In the genomic region with DNA sequence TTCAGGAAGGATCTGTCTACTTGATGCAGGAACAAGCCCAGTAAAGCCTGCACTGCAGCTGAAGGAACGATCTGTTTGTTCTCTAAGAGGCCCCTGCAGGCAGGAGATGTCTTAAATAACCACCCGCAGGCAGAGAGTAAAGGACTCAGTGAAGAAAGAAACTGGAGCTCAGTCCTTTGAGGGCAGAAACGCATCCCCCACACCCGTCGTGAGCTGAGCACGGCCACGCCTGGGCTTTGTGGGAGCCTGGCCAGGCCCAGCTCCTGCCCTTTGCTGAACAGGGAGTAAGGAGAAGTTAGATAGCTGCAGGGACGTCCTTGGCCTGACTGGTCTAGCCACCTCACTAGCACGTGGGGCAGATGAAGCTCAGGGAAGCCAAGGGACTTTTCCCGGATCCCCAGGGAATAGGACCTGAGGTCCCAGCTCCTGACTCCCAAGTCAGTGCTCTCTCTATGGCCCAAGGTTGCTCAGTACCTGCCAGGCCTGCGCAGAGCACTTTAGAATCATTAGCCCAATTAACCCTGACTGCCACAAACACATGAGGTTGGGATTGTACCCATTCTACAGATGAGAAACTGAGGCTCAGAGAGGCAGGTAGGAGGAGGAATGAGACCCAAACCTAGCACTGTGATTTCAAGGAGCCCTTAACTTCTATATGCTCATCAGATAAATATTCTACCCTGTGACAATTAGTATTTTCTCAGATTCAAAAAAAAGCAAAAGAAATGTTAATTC, we compare ENCODE assay signal across 7 cellular contexts.
A peak's percentile ranks its signal among the peaks of the same experiment; 100 is the strongest.
DNase-seq lines count a peak whose midpoint lies in the region; ATAC-seq, FAIRE-seq and TF ChIP-seq lines count a peak whose summit lies in the region.
"Not testable (repeated sequence)": the region's sequence is repeated elsewhere in the genome, so short reads cannot be mapped to it uniquely, and the experiment has no call there.

No MANE protein-coding gene starts in this region.

- peaks cover 0 to 38% of the 10 kb centered on the region in 2 experiments; a peak in 4 of 5 replicates for H3K27me3 ChIP-seq in K562 (ENCODE audit: control insufficient read depth in 2 of 2, insufficient read depth in 2 of 2, low read length in 2 of 2)
- not testable (repeated sequence) for H3K27me3 ChIP-seq in right cardiac atrium (ENCODE audit: control insufficient read depth, insufficient read depth)

- FAIRE-seq in K562 (lab: Jason Lieb, UNC) = not testable (repeated sequence)

- in situ Hi-C loops in K562 (cut with MboI) = not testable (repeated sequence)

- H3K4me3 Mint-ChIP-seq in nephron (peak overlapping the region in 1 of 3 experiments; percentile 5), type B pancreatic cell (peak overlapping the region; percentile 13)

- not testable (repeated sequence) for H3K9ac ChIP-seq in K562 (ENCODE audit: insufficient read depth in 1 of 2, low read depth in 2 of 2, low read length in 2 of 2)

- TF ChIP-seq CTCF in NB4 (IDR thresholded peaks at IDR 0.05; ENCODE audit: low read depth, low read length); K562 (IDR thresholded peaks at IDR 0.05 in 2 of 3, conservative IDR thresholded peaks at IDR 0.05 in 1 of 3; ENCODE audit: insufficient read depth in 2 of 3, low read depth in 1 of 3, low read length in 3 of 3); nephron (IDR thresholded peaks at IDR 0.05; ENCODE audit: unreplicated experiment in 3 of 3); type B pancreatic cell (conservative IDR thresholded peaks at IDR 0.05): not testable (repeated sequence)

- H3K4me1 ChIP-seq in K562 (replicated peaks in 1 of 2; ENCODE audit: control insufficient read depth in 2 of 2, insufficient read depth in 2 of 2, low read length in 2 of 2); right cardiac atrium (ENCODE audit: control insufficient read depth, insufficient read depth, low read length): not testable (repeated sequence)

- H3K9me1 ChIP-seq in K562 (ENCODE audit: control insufficient read depth, insufficient read depth, low read length) = not testable (repeated sequence)

- 0% methylated on average over 10 of the region's 11 CpGs for WGBS in K562 (ENCODE audit: insufficient coverage, low coverage, missing lambda C conversion rate)
- 56% methylated on average over 11 of the region's 11 CpGs for WGBS in right cardiac atrium

- H4K20me1 ChIP-seq in K562 (replicated peaks; ENCODE audit: control insufficient read depth, insufficient read depth, low read length) = not testable (repeated sequence)

- not testable (repeated sequence) for ATAC-seq in K562
- peak; percentile 38 to 45 for ATAC-seq in right cardiac atrium

- H3K4me2 ChIP-seq in K562 (ENCODE audit: insufficient read depth, low read length) = not testable (repeated sequence)

- H3K79me2 ChIP-seq in K562 (ENCODE audit: control insufficient read depth, insufficient read depth, low read length) = not testable (repeated sequence)

- not testable (repeated sequence) for H2AFZ ChIP-seq in K562 (ENCODE audit: low read depth, low read length)

- BruUV-seq in K562 (replicated peaks; lab: Mats Ljungman, UMichigan) = not testable (repeated sequence)

- H3K27ac ChIP-seq in K562 (ENCODE audit: extremely low read depth, low read depth, low read length); right cardiac atrium (ENCODE audit: low read length): not testable (repeated sequence)

- H3K36me3 ChIP-seq in K562 (ENCODE audit: control insufficient read depth, insufficient read depth, low read length) = not testable (repeated sequence)

- not testable (repeated sequence) for TF ChIP-seq POLR2A in NB4 (IDR thresholded peaks at IDR 0.05; ENCODE audit: extremely low read depth, insufficient read length); K562 (conservative IDR thresholded peaks at IDR 0.05)

- POLR2A ChIA-PET in K562 (lab: Yijun Ruan, JAX) = not testable (repeated sequence)

- H3K4me1 Mint-ChIP-seq in nephron = peaks cover 57% of the 10 kb centered on the region
- peaks cover 56% of the 10 kb centered on the region for H3K4me1 Mint-ChIP-seq in type B pancreatic cell (ENCODE audit: unreplicated experiment)

- H3K27me3 Mint-ChIP-seq in nephron (ENCODE audit: low read depth) = peaks cover 16% of the 10 kb centered on the region
- H3K27me3 Mint-ChIP-seq in type B pancreatic cell = peaks cover 20% of the 10 kb centered on the region

- not testable (repeated sequence) for TF ChIP-seq EP300 in K562 (IDR thresholded peaks at IDR 0.05; ENCODE audit: low read length)

- intact Hi-C loops in K562 (cut with micrococcal nuclease); right cardiac atrium (cut with DNase I); posterior vena cava (cut with DNase I): not testable (repeated sequence)

- not testable (repeated sequence) for H3K36me3 Mint-ChIP-seq in nephron (ENCODE audit: low read depth); type B pancreatic cell

- not testable (repeated sequence) for H3K9me3 ChIP-seq in K562 (replicated peaks; ENCODE audit: control insufficient read depth, insufficient read depth, low read depth, low read length); right cardiac atrium (ENCODE audit: control insufficient read depth, low read length)

- H3K9me3 Mint-ChIP-seq in nephron, type B pancreatic cell: not testable (repeated sequence)

- DNase-seq in NB4 (ENCODE audit: low read depth) (peak; percentile 64), SIG-M5 treated with dmso at 0.1 percent for 504 hours (lab: John Stamatoyannopoulos, UW; ENCODE audit: unreplicated experiment) (peak; percentile 40), posterior vena cava (ENCODE audit: low spot score) (peak; percentile 62)
- DNase-seq in K562 (ENCODE audit: extremely low read depth in 1 of 4, low spot score in 3 of 4); right cardiac atrium; type B pancreatic cell (ENCODE audit: extremely low spot score, unreplicated experiment): not testable (repeated sequence)

- H3K27ac Mint-ChIP-seq in nephron (peak overlapping the region; percentile 81 to 83 (median 82)), type B pancreatic cell (peak overlapping the region; percentile 35)

- CTCF ChIA-PET in K562 (lab: Yijun Ruan, JAX; ENCODE audit: low intra/inter-chr PET ratio) = not testable (repeated sequence)

- TF ChIP-seq RAD21 in K562 (CRISPR knock-in tag; conservative IDR thresholded peaks at IDR 0.05 in 1 of 2, IDR thresholded peaks at IDR 0.05 in 1 of 2) = not testable (repeated sequence)

- H3K4me3 ChIP-seq in NB4 (ENCODE audit: low read depth, low read length); K562; right cardiac atrium (ENCODE audit: low read length): not testable (repeated sequence)

TF ChIP-seq in K562, 482 proteins besides CTCF, POLR2A, EP300 and RAD21:
- TF ChIP-seq, protein P1, sequence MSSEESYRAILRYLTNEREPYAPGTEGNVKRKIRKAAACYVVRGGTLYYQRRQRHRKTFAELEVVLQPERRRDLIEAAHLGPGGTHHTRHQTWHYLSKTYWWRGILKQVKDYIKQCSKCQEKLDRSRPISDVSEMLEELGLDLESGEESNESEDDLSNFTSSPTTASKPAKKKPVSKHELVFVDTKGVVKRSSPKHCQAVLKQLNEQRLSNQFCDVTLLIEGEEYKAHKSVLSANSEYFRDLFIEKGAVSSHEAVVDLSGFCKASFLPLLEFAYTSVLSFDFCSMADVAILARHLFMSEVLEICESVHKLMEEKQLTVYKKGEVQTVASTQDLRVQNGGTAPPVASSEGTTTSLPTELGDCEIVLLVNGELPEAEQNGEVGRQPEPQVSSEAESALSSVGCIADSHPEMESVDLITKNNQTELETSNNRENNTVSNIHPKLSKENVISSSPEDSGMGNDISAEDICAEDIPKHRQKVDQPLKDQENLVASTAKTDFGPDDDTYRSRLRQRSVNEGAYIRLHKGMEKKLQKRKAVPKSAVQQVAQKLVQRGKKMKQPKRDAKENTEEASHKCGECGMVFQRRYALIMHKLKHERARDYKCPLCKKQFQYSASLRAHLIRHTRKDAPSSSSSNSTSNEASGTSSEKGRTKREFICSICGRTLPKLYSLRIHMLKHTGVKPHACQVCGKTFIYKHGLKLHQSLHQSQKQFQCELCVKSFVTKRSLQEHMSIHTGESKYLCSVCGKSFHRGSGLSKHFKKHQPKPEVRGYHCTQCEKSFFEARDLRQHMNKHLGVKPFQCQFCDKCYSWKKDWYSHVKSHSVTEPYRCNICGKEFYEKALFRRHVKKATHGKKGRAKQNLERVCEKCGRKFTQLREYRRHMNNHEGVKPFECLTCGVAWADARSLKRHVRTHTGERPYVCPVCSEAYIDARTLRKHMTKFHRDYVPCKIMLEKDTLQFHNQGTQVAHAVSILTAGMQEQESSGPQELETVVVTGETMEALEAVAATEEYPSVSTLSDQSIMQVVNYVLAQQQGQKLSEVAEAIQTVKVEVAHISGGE (CRISPR knock-in tag; IDR thresholded peaks at IDR 0.05) = 0 out of 6 replicates have a peak, but pooled peaks of 1 of the 3 experiments have one; percentile 47
- TF ChIP-seq RBM25 (IDR thresholded peaks at IDR 0.05; ENCODE audit: low read depth, low read length, severe bottlenecking) = peak; percentile 77
TF ChIP-seq in K562: peak in this region for 2; not testable (repeated sequence) for 480.
